Comparison of ENCODE assay signal across 26 cellular contexts in genomic region chr1:12422488-12422887, GRCh38.
DNase-seq lines count a peak whose midpoint lies in the region; ATAC-seq and TF ChIP-seq lines count a peak whose summit lies in the region.
"Had no signal": no experiment of that assay in that cellular context is flagged by ENCODE, and none has a peak within 500 bp of the region (broad histone marks: within the 10 kb centered on the region; RNA-seq: fewer than 3 reads in every experiment).

No MANE protein-coding gene starts in this region.

- TF ChIP-seq POLR2A in esophagus muscularis mucosa (IDR thresholded peaks at IDR 0.05; ENCODE audit: low read depth): no peak

- peaks cover 22% of the 10 kb centered on the region for H3K4me1 ChIP-seq in PC-3 (ENCODE audit: insufficient read depth, low read length)
- H3K4me1 ChIP-seq in PC-9 (replicated peaks; ENCODE audit: insufficient read depth): no peaks in the 10 kb centered on the region
- peaks cover 17 to 35% (median 26%) of the 10 kb centered on the region in 4 donors for H3K4me1 ChIP-seq in esophagus muscularis mucosa
- H3K4me1 ChIP-seq: uterus had no signal

- intact Hi-C loops in PC-3 (cut with micrococcal nuclease): no loop called here
- intact Hi-C loops in PC-9 (cut with micrococcal nuclease; ENCODE audit: unreplicated experiment): no loop called here
- intact Hi-C loops in esophagus muscularis mucosa (cut with DNase I): no loop called here
- intact Hi-C loops in activated T-helper 2 cell treated with anti-CD3 and anti-CD28 coated beads, Interferon-gamma antibody, Interleukin-2, Interleukin-4, amounts not matched to agents 10 μg/mL and 5 μg/mL and 100 μg/mL, durations not matched to agents 14 hours and 24 hours and 36 hours (cut with micrococcal nuclease): no loop called here

- no peaks in the 10 kb centered on the region for H3K27me3 Mint-ChIP-seq in activated naive CD8-positive, alpha-beta T cell
- no peaks in the 10 kb centered on the region for H3K27me3 Mint-ChIP-seq in activated naive CD8-positive, alpha-beta T cell treated with anti-CD3 and anti-CD28 coated beads for 36 hours
- no peaks in the 10 kb centered on the region for H3K27me3 Mint-ChIP-seq in mesothelial cell of epicardium (ENCODE audit: low read depth)
- no peaks in the 10 kb centered on the region for H3K27me3 Mint-ChIP-seq in activated T-helper 2 cell treated with anti-CD3 and anti-CD28 coated beads, Interferon-gamma antibody, Interleukin-2, Interleukin-4, amounts not matched to agents 10 μg/mL and 5 μg/mL and 100 μg/mL, durations not matched to agents 14 hours and 24 hours and 36 hours (ENCODE audit: low read depth)
- H3K27me3 Mint-ChIP-seq: activated CD4-positive, alpha-beta T cell treated with anti-CD3 and anti-CD28 coated beads, Interleukin-2, amount 10 ng/mL, durations not matched to agents 24 days and 14 days; dendritic cell treated with granulocyte-macrophage colony-stimulating factor and Interleukin-4, amounts not matched to agents 40 ng/mL and 50 ng/mL, for 4 days had no signal

- CTCF ChIA-PET in PC-3 (lab: Charles Lee): no interaction called here
- CTCF ChIA-PET in PC-9 (lab: Charles Lee): no interaction called here

- no peak for ATAC-seq in PC-3
- ATAC-seq: GM12878, left lung had no signal

- H3K9ac ChIP-seq in PC-3 (ENCODE audit: low read length): no peak overlapping the region
- H3K9ac ChIP-seq: GM23248 had no signal

- no TSS peak for BruUV-seq in PC-3 (replicated peaks; lab: Mats Ljungman, UMichigan)
- BruUV-seq in PC-9 (replicated peaks; lab: Mats Ljungman, UMichigan): no TSS peak

- H3K27me3 ChIP-seq in PC-3 (ENCODE audit: low read length) (no peaks in the 10 kb centered on the region), PC-9 (ENCODE audit: insufficient read depth, low read depth) (no peaks in the 10 kb centered on the region), esophagus muscularis mucosa (no peaks in the 10 kb centered on the region)
- H3K27me3 ChIP-seq: cardiac muscle cell, heart left ventricle, left lung, uterus had no signal

- H3K36me3 ChIP-seq in PC-3 (ENCODE audit: low read depth, low read length): 0 out of 2 replicates have a peak, but pooled peaks cover 5% of the 10 kb centered on the region
- no peaks in the 10 kb centered on the region for H3K36me3 ChIP-seq in PC-9 (ENCODE audit: low read depth)
- peaks cover 6 to 27% (median 8%) of the 10 kb centered on the region in 4 donors for H3K36me3 ChIP-seq in esophagus muscularis mucosa
- H3K36me3 ChIP-seq: uterus had no signal

- peak; percentile 35; the same call in 1 of the 2 replicates for TF ChIP-seq CTCF in PC-3 (conservative IDR thresholded peaks at IDR 0.05; ENCODE audit: low read depth, low read length)
- no peak for TF ChIP-seq CTCF in mesothelial cell of epicardium (IDR thresholded peaks at IDR 0.05; ENCODE audit: unreplicated experiment)
- TF ChIP-seq CTCF in PC-9 (conservative IDR thresholded peaks at IDR 0.05): no peak
- TF ChIP-seq CTCF in esophagus muscularis mucosa (IDR thresholded peaks at IDR 0.05): no peak

- H3K4me2 ChIP-seq in PC-3 (ENCODE audit: low read length): no peak overlapping the region
- no peak overlapping the region for H3K4me2 ChIP-seq in PC-9

- POLR2A ChIA-PET in PC-3 (lab: Charles Lee; ENCODE audit: unreplicated experiment) (interaction anchor here (0.6 kb wide), 1 partner anchor 24 kb away, joined by 3 read pairs; no protein-coding TSS in a partner anchor), PC-9 (lab: Charles Lee; ENCODE audit: unreplicated experiment) (no interaction called here)

- H3K79me2 ChIP-seq in PC-3 (ENCODE audit: low read length): no peaks in the 10 kb centered on the region
- no peaks in the 10 kb centered on the region for H3K79me2 ChIP-seq in PC-9 (ENCODE audit: low read depth)

- peak overlapping the region; percentile 28 for H3K27ac Mint-ChIP-seq in activated naive CD8-positive, alpha-beta T cell
- H3K27ac Mint-ChIP-seq in activated naive CD8-positive, alpha-beta T cell treated with anti-CD3 and anti-CD28 coated beads for 36 hours: no peak overlapping the region
- H3K27ac Mint-ChIP-seq in mesothelial cell of epicardium: peak overlapping the region; percentile 91
- no peak overlapping the region for H3K27ac Mint-ChIP-seq in activated T-helper 2 cell treated with anti-CD3 and anti-CD28 coated beads, Interferon-gamma antibody, Interleukin-2, Interleukin-4, amounts not matched to agents 10 μg/mL and 5 μg/mL and 100 μg/mL, durations not matched to agents 14 hours and 24 hours and 36 hours
- H3K27ac Mint-ChIP-seq: activated CD4-positive, alpha-beta T cell treated with anti-CD3 and anti-CD28 coated beads, Interleukin-2, amount 10 ng/mL, durations not matched to agents 24 days and 14 days; dendritic cell treated with granulocyte-macrophage colony-stimulating factor and Interleukin-4, amounts not matched to agents 40 ng/mL and 50 ng/mL, for 4 days had no signal

- no peak overlapping the region for H3K27ac ChIP-seq in PC-3 (ENCODE audit: low read length)
- no peak overlapping the region for H3K27ac ChIP-seq in PC-9
- no peak overlapping the region for H3K27ac ChIP-seq in esophagus muscularis mucosa (replicated peaks in 1 of 4)
- H3K27ac ChIP-seq: cardiac muscle cell, GM23248, left lung had no signal

- no peaks in the 10 kb centered on the region for H3F3A ChIP-seq in PC-3 (ENCODE audit: low read length, unreplicated experiment)
- 0 out of 2 replicates have a peak, but pooled peaks cover 3% of the 10 kb centered on the region for H3F3A ChIP-seq in PC-9 (ENCODE audit: insufficient read depth, low read depth)

- TF ChIP-seq EP300 in esophagus muscularis mucosa (IDR thresholded peaks at IDR 0.05): no peak

- peaks cover 37% of the 10 kb centered on the region for H3K4me1 Mint-ChIP-seq in activated naive CD8-positive, alpha-beta T cell (ENCODE audit: low read depth)
- peaks cover 55% of the 10 kb centered on the region for H3K4me1 Mint-ChIP-seq in activated naive CD8-positive, alpha-beta T cell treated with anti-CD3 and anti-CD28 coated beads for 36 hours
- peaks cover 64% of the 10 kb centered on the region for H3K4me1 Mint-ChIP-seq in mesothelial cell of epicardium
- H3K4me1 Mint-ChIP-seq in activated T-helper 2 cell treated with anti-CD3 and anti-CD28 coated beads, Interferon-gamma antibody, Interleukin-2, Interleukin-4, amounts not matched to agents 10 μg/mL and 5 μg/mL and 100 μg/mL, durations not matched to agents 14 hours and 24 hours and 36 hours (ENCODE audit: low read depth): peaks cover 15% of the 10 kb centered on the region

- H3K9me2 ChIP-seq in PC-3 (replicated peaks; ENCODE audit: low read length) (no peaks in the 10 kb centered on the region), PC-9 (ENCODE audit: insufficient read depth) (no peaks in the 10 kb centered on the region)

- H3K4me3 Mint-ChIP-seq in activated naive CD8-positive, alpha-beta T cell: no peak overlapping the region
- H3K4me3 Mint-ChIP-seq in activated naive CD8-positive, alpha-beta T cell treated with anti-CD3 and anti-CD28 coated beads for 36 hours: no peak overlapping the region
- H3K4me3 Mint-ChIP-seq in mesothelial cell of epicardium: no peak overlapping the region
- H3K4me3 Mint-ChIP-seq in activated T-helper 2 cell treated with anti-CD3 and anti-CD28 coated beads, Interferon-gamma antibody, Interleukin-2, Interleukin-4, amounts not matched to agents 10 μg/mL and 5 μg/mL and 100 μg/mL, durations not matched to agents 14 hours and 24 hours and 36 hours (ENCODE audit: low read depth): no peak overlapping the region
- H3K4me3 Mint-ChIP-seq: activated CD4-positive, alpha-beta T cell treated with anti-CD3 and anti-CD28 coated beads, Interleukin-2, amount 10 ng/mL, durations not matched to agents 24 days and 14 days; dendritic cell treated with granulocyte-macrophage colony-stimulating factor and Interleukin-4, amounts not matched to agents 40 ng/mL and 50 ng/mL, for 4 days had no signal

- no peak overlapping the region for H2AFZ ChIP-seq in PC-3 (ENCODE audit: low read length)
- no peak overlapping the region for H2AFZ ChIP-seq in PC-9
- H2AFZ ChIP-seq: GM23248 had no signal

- H4K20me1 ChIP-seq in PC-3 (ENCODE audit: low read length) (no peaks in the 10 kb centered on the region), PC-9 (ENCODE audit: insufficient read depth) (no peaks in the 10 kb centered on the region)

- no peak for DNase-seq in activated naive CD8-positive, alpha-beta T cell treated with anti-CD3 and anti-CD28 coated beads for 36 hours
- DNase-seq in PC-3: no peak
- DNase-seq in mesothelial cell of epicardium (ENCODE audit: low spot score in 2 of 2, unreplicated experiment in 2 of 2): no peak
- no peak for DNase-seq in PC-9
- no peak for DNase-seq in NCI-H2196 treated with DMSO at 0.1 percent for 48 hours (lab: John Stamatoyannopoulos, UW; ENCODE audit: unreplicated experiment)
- no peak for DNase-seq in esophagus muscularis mucosa (ENCODE audit: extremely low spot score)
- no peak for DNase-seq in activated T-helper 2 cell treated with anti-CD3 and anti-CD28 coated beads, Interferon-gamma antibody, Interleukin-2, Interleukin-4, amounts not matched to agents 10 μg/mL and 5 μg/mL and 100 μg/mL, durations not matched to agents 14 hours and 24 hours and 36 hours (ENCODE audit: low spot score)
- DNase-seq: activated CD4-positive, alpha-beta T cell treated with anti-CD3 and anti-CD28 coated beads, Interleukin-2, amount 10 ng/mL, durations not matched to agents 24 days and 14 days; activated effector memory CD4-positive, alpha-beta T cell treated with anti-CD3 and anti-CD28 coated beads, Interleukin-2, amount 50 U/mL, for 16 hours; amniotic stem cell; C1 segment of cervical spinal cord; DMS153; GM23248; heart left ventricle; KG1; left lung; NCI-H1048; NCI-H2029; NCI-H524; SHP77; stimulated activated CD4-positive, alpha-beta T cell treated with anti-CD3 and anti-CD28 coated beads, Interleukin-4, amount 100 ng/mL, for 24 hours; uterus had no signal

- H3K4me3 ChIP-seq in PC-3 (ENCODE audit: low read length) (no peak overlapping the region), PC-9 (no peak overlapping the region), esophagus muscularis mucosa (no peak overlapping the region)
- H3K4me3 ChIP-seq: cardiac muscle cell, GM12878, GM23248, heart left ventricle, left lung, uterus had no signal

- peaks cover 24% of the 10 kb centered on the region for H3K36me3 Mint-ChIP-seq in activated naive CD8-positive, alpha-beta T cell
- H3K36me3 Mint-ChIP-seq in activated naive CD8-positive, alpha-beta T cell treated with anti-CD3 and anti-CD28 coated beads for 36 hours: peaks cover 51% of the 10 kb centered on the region
- peaks cover 23% of the 10 kb centered on the region for H3K36me3 Mint-ChIP-seq in mesothelial cell of epicardium
- H3K36me3 Mint-ChIP-seq in activated T-helper 2 cell treated with anti-CD3 and anti-CD28 coated beads, Interferon-gamma antibody, Interleukin-2, Interleukin-4, amounts not matched to agents 10 μg/mL and 5 μg/mL and 100 μg/mL, durations not matched to agents 14 hours and 24 hours and 36 hours (ENCODE audit: low read depth): peaks cover 40% of the 10 kb centered on the region

- no peaks in the 10 kb centered on the region for H3K9me3 Mint-ChIP-seq in activated naive CD8-positive, alpha-beta T cell (ENCODE audit: low read depth)
- H3K9me3 Mint-ChIP-seq in activated naive CD8-positive, alpha-beta T cell treated with anti-CD3 and anti-CD28 coated beads for 36 hours: no peaks in the 10 kb centered on the region
- H3K9me3 Mint-ChIP-seq in mesothelial cell of epicardium: no peaks in the 10 kb centered on the region
- no peaks in the 10 kb centered on the region for H3K9me3 Mint-ChIP-seq in activated T-helper 2 cell treated with anti-CD3 and anti-CD28 coated beads, Interferon-gamma antibody, Interleukin-2, Interleukin-4, amounts not matched to agents 10 μg/mL and 5 μg/mL and 100 μg/mL, durations not matched to agents 14 hours and 24 hours and 36 hours
- H3K9me3 Mint-ChIP-seq: activated CD4-positive, alpha-beta T cell treated with anti-CD3 and anti-CD28 coated beads, Interleukin-2, amount 10 ng/mL, durations not matched to agents 24 days and 14 days; dendritic cell treated with granulocyte-macrophage colony-stimulating factor and Interleukin-4, amounts not matched to agents 40 ng/mL and 50 ng/mL, for 4 days had no signal

- no peaks in the 10 kb centered on the region for H3K9me3 ChIP-seq in PC-3 (ENCODE audit: low read length)
- H3K9me3 ChIP-seq in PC-9 (ENCODE audit: insufficient read depth, low read depth): no peaks in the 10 kb centered on the region
- no peaks in the 10 kb centered on the region for H3K9me3 ChIP-seq in esophagus muscularis mucosa
- H3K9me3 ChIP-seq: heart left ventricle, left lung, uterus had no signal

Comparison
In these comparisons a context has a peak if more than half of its experiments do, and no peak if none do; other contexts are left out.
1. H3K27ac Mint-ChIP-seq: peak in activated naive CD8-positive, alpha-beta T cell (single experiment) and mesothelial cell of epicardium (single experiment); none in activated naive CD8-positive, alpha-beta T cell treated with anti-CD3 and anti-CD28 coated beads for 36 hours (single experiment) and activated T-helper 2 cell treated with anti-CD3 and anti-CD28 coated beads, Interferon-gamma antibody, Interleukin-2, Interleukin-4, amounts not matched to agents 10 μg/mL and 5 μg/mL and 100 μg/mL, durations not matched to agents 14 hours and 24 hours and 36 hours (single experiment).